8 cellular contexts compared by ENCODE assay signal in the genomic region with DNA sequence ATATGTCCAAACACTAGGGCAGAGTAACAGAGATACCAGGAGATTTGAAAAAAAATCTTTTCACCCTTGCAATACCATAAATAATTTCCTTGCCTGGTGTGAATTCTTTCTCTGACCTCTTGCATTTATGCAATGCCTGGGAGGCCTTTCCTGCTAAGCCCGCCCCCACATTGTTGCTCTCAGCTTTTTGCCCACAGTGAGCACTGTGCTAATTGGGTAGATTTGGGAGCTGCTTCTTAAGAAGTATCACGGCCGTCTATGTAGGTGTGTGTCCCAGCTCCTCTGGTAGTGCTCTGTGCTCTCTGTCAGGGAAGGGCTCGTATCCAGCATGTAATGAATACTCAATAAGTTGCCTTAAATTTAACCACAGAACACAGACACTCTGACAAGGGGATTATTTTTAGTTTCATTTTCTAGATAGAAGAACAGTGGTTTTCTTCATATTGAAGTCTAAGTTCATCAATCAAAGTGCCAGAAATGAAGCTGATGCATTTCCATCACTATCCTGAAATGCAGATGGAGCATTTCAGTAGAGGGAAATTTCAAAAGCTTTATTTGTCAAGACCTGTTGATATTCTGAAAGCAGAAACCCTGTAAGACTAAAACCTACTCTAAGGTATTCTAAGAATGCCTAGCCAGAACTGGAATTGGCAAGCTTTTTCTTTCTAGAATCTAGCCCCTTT.
DNase-seq lines count a peak whose midpoint lies in the region; ATAC-seq and TF ChIP-seq lines count a peak whose summit lies in the region.

No MANE protein-coding gene starts in this region.

- H3K27me3 Mint-ChIP-seq in T-helper 1 cell treated with Interleukin-12 subunit alpha and Interleukin-12 subunit beta and Interleukin-4 antibody, amounts not matched to agents 30 μg/mL and 1 μg/mL, for 36 hours (ENCODE audit: low read depth), result no peaks in the 10 kb centered on the region

- H3K9me3 Mint-ChIP-seq in T-helper 1 cell treated with Interleukin-12 subunit alpha and Interleukin-12 subunit beta and Interleukin-4 antibody, amounts not matched to agents 30 μg/mL and 1 μg/mL, for 36 hours, result peaks cover 7% of the 10 kb centered on the region

- ATAC-seq in GM18517 (IDR thresholded peaks at IDR 0.05; ENCODE audit: unreplicated experiment), result peak; percentile 45
- ATAC-seq in HG02981 (IDR thresholded peaks at IDR 0.05; ENCODE audit: unreplicated experiment), result peak; percentile 38
- no peak for ATAC-seq in HG03039 (IDR thresholded peaks at IDR 0.05; ENCODE audit: unreplicated experiment)

- H3K4me1 Mint-ChIP-seq in T-helper 1 cell treated with Interleukin-12 subunit alpha and Interleukin-12 subunit beta and Interleukin-4 antibody, amounts not matched to agents 30 μg/mL and 1 μg/mL, for 36 hours (ENCODE audit: low read depth), result peaks cover 51% of the 10 kb centered on the region

- H3K4me3 ChIP-seq in fibroblast of mammary gland (ENCODE audit: control insufficient read depth, low read depth, low read length) (peak overlapping the region; percentile 12), skeletal muscle cell (ENCODE audit: low read depth, low read length) (peak overlapping the region; percentile 29)

- peak; percentile 54 for DNase-seq in AG08395 (ENCODE audit: low spot score)
- peak; percentile 58 for DNase-seq in fibroblast of mammary gland (ENCODE audit: low read depth)
- no peak for DNase-seq in skeletal muscle cell (ENCODE audit: low read depth)
- no peak for DNase-seq in NCI-H446 (lab: John Stamatoyannopoulos, UW)

- H3K4me3 Mint-ChIP-seq in T-helper 1 cell treated with Interleukin-12 subunit alpha and Interleukin-12 subunit beta and Interleukin-4 antibody, amounts not matched to agents 30 μg/mL and 1 μg/mL, for 36 hours, result peak overlapping the region; percentile 79

- peak overlapping the region; percentile 87 for H3K27ac Mint-ChIP-seq in T-helper 1 cell treated with Interleukin-12 subunit alpha and Interleukin-12 subunit beta and Interleukin-4 antibody, amounts not matched to agents 30 μg/mL and 1 μg/mL, for 36 hours

- peaks cover 32% of the 10 kb centered on the region for H3K36me3 Mint-ChIP-seq in T-helper 1 cell treated with Interleukin-12 subunit alpha and Interleukin-12 subunit beta and Interleukin-4 antibody, amounts not matched to agents 30 μg/mL and 1 μg/mL, for 36 hours (ENCODE audit: low read depth)

- TF ChIP-seq CTCF in fibroblast of mammary gland (conservative IDR thresholded peaks at IDR 0.05; ENCODE audit: control insufficient read depth, insufficient read depth, low read depth, low read length), result no peak

Comparison
In these comparisons a context has a peak if more than half of its experiments do, and no peak if none do; other contexts are left out.
1. DNase-seq: peak in AG08395 (single experiment) and fibroblast of mammary gland (single experiment); none in skeletal muscle cell (single experiment) and NCI-H446 (0 of 2).